In the genomic region with DNA sequence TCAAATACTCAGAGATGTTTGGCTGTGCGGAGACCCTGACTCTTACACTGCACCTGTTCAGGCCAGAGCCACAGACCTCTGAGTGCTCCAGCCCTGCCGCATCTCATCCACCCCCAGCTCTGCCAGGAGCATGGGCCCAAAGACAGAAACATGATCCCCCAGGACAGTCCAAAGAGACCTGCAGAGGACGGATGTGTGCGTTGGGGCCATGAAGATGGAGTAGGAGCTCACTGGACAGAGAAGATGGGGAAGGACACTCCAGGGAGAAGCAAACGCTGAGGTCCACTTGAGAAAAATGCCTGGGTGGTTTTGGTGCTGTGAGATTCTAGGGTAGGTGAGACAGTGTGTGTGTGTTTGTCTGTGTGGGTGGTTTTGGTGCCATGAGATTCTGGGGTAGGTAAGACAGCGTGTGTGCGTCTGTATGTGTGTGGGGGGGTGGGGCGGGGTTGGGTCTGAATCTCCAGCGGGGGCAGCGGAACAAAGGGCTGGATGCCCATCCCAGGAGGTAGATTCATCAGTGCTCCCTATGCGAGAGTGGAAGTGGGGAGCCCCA, we compare ENCODE assay signal across 2 cellular contexts.
A peak's percentile ranks its signal among the peaks of the same experiment; 100 is the strongest.
TF ChIP-seq lines count a peak whose summit lies in the region.

No MANE protein-coding gene starts in this region.

TF ChIP-seq in HEK293, 187 proteins besides CTCF, POLR2A, EP300 and RAD21:
- TF ChIP-seq EGR2 (tag by site-specific recombination; IDR thresholded peaks at IDR 0.05; ENCODE audit: low read depth), result peak; percentile 74
- TF ChIP-seq ZFP3 (tag by site-specific recombination; IDR thresholded peaks at IDR 0.05; ENCODE audit: low read depth), result peak; percentile 82
- TF ChIP-seq ZFHX2 (tag by site-specific recombination; conservative IDR thresholded peaks at IDR 0.05), result peak; percentile 70
- TF ChIP-seq ZNF174 (tag by site-specific recombination; IDR thresholded peaks at IDR 0.05), result no peak
- TF ChIP-seq, protein P1, sequence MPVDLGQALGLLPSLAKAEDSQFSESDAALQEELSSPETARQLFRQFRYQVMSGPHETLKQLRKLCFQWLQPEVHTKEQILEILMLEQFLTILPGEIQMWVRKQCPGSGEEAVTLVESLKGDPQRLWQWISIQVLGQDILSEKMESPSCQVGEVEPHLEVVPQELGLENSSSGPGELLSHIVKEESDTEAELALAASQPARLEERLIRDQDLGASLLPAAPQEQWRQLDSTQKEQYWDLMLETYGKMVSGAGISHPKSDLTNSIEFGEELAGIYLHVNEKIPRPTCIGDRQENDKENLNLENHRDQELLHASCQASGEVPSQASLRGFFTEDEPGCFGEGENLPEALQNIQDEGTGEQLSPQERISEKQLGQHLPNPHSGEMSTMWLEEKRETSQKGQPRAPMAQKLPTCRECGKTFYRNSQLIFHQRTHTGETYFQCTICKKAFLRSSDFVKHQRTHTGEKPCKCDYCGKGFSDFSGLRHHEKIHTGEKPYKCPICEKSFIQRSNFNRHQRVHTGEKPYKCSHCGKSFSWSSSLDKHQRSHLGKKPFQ (tag by site-specific recombination; IDR thresholded peaks at IDR 0.05), result no peak
- TF ChIP-seq, protein P2, sequence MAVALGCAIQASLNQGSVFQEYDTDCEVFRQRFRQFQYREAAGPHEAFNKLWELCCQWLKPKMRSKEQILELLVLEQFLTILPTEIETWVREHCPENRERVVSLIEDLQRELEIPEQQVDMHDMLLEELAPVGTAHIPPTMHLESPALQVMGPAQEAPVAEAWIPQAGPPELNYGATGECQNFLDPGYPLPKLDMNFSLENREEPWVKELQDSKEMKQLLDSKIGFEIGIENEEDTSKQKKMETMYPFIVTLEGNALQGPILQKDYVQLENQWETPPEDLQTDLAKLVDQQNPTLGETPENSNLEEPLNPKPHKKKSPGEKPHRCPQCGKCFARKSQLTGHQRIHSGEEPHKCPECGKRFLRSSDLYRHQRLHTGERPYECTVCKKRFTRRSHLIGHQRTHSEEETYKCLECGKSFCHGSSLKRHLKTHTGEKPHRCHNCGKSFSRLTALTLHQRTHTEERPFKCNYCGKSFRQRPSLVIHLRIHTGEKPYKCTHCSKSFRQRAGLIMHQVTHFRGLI (tag by site-specific recombination; IDR thresholded peaks at IDR 0.05), result no peak

TF ChIP-seq in H1, 55 proteins besides CTCF, POLR2A, EP300 and RAD21:
- TF ChIP-seq MAFK (IDR thresholded peaks at IDR 0.05; ENCODE audit: low read depth, low read length) (no peak), CHD2 (IDR thresholded peaks at IDR 0.05; ENCODE audit: low read length) (no peak), CTBP2 (IDR thresholded peaks at IDR 0.05; ENCODE audit: borderline replicate concordance, insufficient read depth, insufficient read length, low read length) (no peak), TBP (IDR thresholded peaks at IDR 0.05; ENCODE audit: low read depth, low read length) (no peak), GABPA (IDR thresholded peaks at IDR 0.05; ENCODE audit: borderline replicate concordance, insufficient read depth, low read length) (no peak), POU5F1 (IDR thresholded peaks at IDR 0.05; ENCODE audit: low read depth, low read length) (no peak), KDM4A (IDR thresholded peaks at IDR 0.05; ENCODE audit: low read depth, low read length, severe bottlenecking) (no peak), SP2 (IDR thresholded peaks at IDR 0.05; ENCODE audit: low read length) (no peak)
